In the genomic region with DNA sequence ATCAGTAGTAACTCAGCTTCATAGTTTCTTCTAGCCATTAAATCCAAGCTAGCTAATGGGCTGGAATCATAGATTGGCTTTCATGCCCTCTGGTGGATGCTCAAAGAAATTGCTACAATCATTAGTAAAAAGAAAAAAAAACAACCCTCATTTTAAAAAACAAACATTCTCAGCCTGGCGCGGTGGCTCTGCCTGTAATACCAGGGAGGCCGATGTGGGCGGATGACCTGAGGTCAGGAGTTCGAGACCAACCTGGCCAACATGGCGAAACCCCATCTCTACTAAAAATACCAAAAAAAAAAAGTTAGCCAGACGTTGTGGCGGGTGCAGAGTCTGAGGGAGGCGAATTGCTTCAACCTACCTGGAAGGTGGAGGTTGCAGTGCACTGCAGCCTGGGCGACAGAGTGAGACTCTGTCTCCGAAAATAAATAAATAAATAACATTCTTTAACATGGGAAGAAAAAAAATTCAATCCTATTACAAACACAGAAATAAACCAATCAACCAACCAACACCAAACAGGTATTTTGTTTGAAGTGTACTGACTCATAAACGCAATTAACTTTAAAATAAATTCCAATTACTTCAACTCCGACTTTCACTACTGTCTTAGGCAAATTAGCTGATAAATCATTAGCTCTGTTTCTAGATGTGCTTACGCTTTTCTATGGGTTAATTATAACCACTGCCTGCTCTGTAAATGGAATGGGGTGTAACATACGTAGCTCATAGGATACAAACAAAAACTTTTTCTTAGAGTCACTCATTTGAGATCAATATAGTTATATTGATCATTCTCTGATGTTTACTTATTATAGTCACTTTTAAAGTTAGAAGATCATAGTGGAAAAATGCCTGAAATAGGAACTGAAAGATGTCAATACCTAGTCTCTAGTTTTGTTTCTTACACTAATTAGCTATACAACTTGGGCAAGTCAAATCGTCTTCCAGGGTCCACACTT, we compare ENCODE assay signal across 8 cellular contexts. TPM values are rescaled to one million over a fixed set of nuclear protein-coding genes. Genes with fewer than 3 reads are reported as not detected.
DNase-seq lines count a peak whose midpoint lies in the region; ATAC-seq, FAIRE-seq and TF ChIP-seq lines count a peak whose summit lies in the region.

No MANE protein-coding gene starts in this region.

- no peaks in the 10 kb centered on the region for H3K9me3 ChIP-seq in kidney (ENCODE audit: control insufficient read depth in 1 of 2, low read length in 2 of 2)

- DNase-seq in NCI-H1417 (lab: John Stamatoyannopoulos, UW): peak; percentile 39 to 86 (median 57)
- peak; percentile 2 for DNase-seq in T-helper 9 cell
- peak; percentile 82 to 89 for DNase-seq in cardiac fibroblast (ENCODE audit: low read depth in 2 of 2)
- peak; percentile 78 for DNase-seq in kidney
- peak; percentile 2 to 9 for DNase-seq in stimulated activated CD8-positive, alpha-beta memory T cell treated with anti-CD3 and anti-CD28 coated beads, Interleukin-15, amount 100 ng/mL, for 48 hours (ENCODE audit: low read depth in 2 of 2)

- TF ChIP-seq CTCF in cardiac fibroblast (IDR thresholded peaks at IDR 0.05; ENCODE audit: low read depth, low read length) (peak; percentile 49), kidney (IDR thresholded peaks at IDR 0.05; ENCODE audit: borderline replicate concordance, extremely low read depth, insufficient read depth) (peak; percentile 59)

- H3K36me3 ChIP-seq in ACC112 (ENCODE audit: insufficient read depth, low read length): no peaks in the 10 kb centered on the region
- no peaks in the 10 kb centered on the region for H3K36me3 ChIP-seq in kidney (ENCODE audit: control insufficient read depth in 1 of 2, insufficient read depth in 2 of 2, low read length in 2 of 2)

- H2AFZ ChIP-seq in ACC112 (ENCODE audit: low read length, unreplicated experiment): peak overlapping the region; percentile 89

- no peak overlapping the region for H3K9ac ChIP-seq in kidney (ENCODE audit: low read length in 2 of 2)

- H3K79me2 ChIP-seq in ACC112 (ENCODE audit: control insufficient read depth, insufficient read depth, low read length, unreplicated experiment): no peaks in the 10 kb centered on the region

- intact Hi-C loops in kidney (cut with DNase I): loop anchor here (10.0 kb wide), 1 partner anchor 200 kb away; no protein-coding TSS in a partner anchor

- H3K4me1 ChIP-seq in ACC112 (ENCODE audit: control insufficient read depth, insufficient read depth, low read length, unreplicated experiment) (peaks cover 5% of the 10 kb centered on the region), kidney (ENCODE audit: control insufficient read depth in 1 of 2, insufficient read depth in 1 of 2, low read depth in 1 of 2, low read length in 2 of 2) (no peaks in the 10 kb centered on the region)

- no peak overlapping the region for H3K4me3 ChIP-seq in ACC112 (ENCODE audit: low read depth, low read length)
- H3K4me3 ChIP-seq in cardiac fibroblast (replicated peaks in 1 of 2; ENCODE audit: low read depth in 2 of 2, low read length in 2 of 2): no peak overlapping the region
- H3K4me3 ChIP-seq in kidney (ENCODE audit: low read length in 2 of 2): peak overlapping the region in 1 of 2 donors; percentile 38

- no peaks in the 10 kb centered on the region for H3K27me3 ChIP-seq in ACC112 (ENCODE audit: insufficient read depth, low read length)

- no peak overlapping the region for H3K27ac ChIP-seq in ACC112 (ENCODE audit: low read depth, low read length)
- no peak overlapping the region for H3K27ac ChIP-seq in kidney (ENCODE audit: low read depth in 2 of 2, low read length in 2 of 2)

- ATAC-seq in GM18502 (IDR thresholded peaks at IDR 0.05; ENCODE audit: poor library complexity, unreplicated experiment) (peak; percentile 75), HG02870 (IDR thresholded peaks at IDR 0.05; ENCODE audit: unreplicated experiment) (peak; percentile 64)

- FAIRE-seq in kidney (lab: Jason Lieb, UNC): peak; percentile 77

RNA-seq across cellular contexts. Expression of a gene that starts 24.9 kb away (rescaled TPM):
- not detected for total RNA-seq in kidney
- 21.2 TPM for polyA plus RNA-seq in kidney (ENCODE audit: insufficient read depth, low read depth, low replicate concordance)

RNA-seq across cellular contexts. Expression of a gene that starts 36.8 kb away (rescaled TPM):
- total RNA-seq in kidney: 27.3 TPM
- polyA plus RNA-seq in kidney (ENCODE audit: insufficient read depth, low read depth, low replicate concordance): 28.4 TPM

Comparison
In these comparisons a context has a peak if more than half of its experiments do, and no peak if none do; other contexts are left out.
1. DNase-seq: peak in every context shown above with its lines; median percentile 86 in cardiac fibroblast; 78 in kidney; 57 in NCI-H1417; 6 in stimulated activated CD8-positive, alpha-beta memory T cell treated with anti-CD3 and anti-CD28 coated beads, Interleukin-15, amount 100 ng/mL, for 48 hours; 2 in T-helper 9 cell.